In genomic region chr10:118980135-118980865, GRCh38 we compare ENCODE assay signal across 14 cellular contexts.
"Had no signal": no experiment of that assay in that cellular context is flagged by ENCODE, and none has a peak within 500 bp of the region (broad histone marks: within the 10 kb centered on the region; RNA-seq: fewer than 3 reads in every experiment).

No MANE protein-coding gene starts in this region.

- H3K4me1 Mint-ChIP-seq: activated CD4-positive, alpha-beta memory T cell treated with anti-CD3 and anti-CD28 coated beads, Interleukin-2, amount 10 ng/mL, durations not matched to agents 7 days and 5 days; activated naive CD8-positive, alpha-beta T cell treated with anti-CD3 and anti-CD28 coated beads, Interleukin-2, amount 50 U/mL, for 24 hours; stimulated activated effector memory CD8-positive, alpha-beta T cell treated with anti-CD3 and anti-CD28 coated beads, Interleukin-12 subunit alpha, Interleukin-12 subunit beta, amount 100 ng/mL, for 72 hours had no signal

- H3K4me3 ChIP-seq: gastroesophageal sphincter, upper lobe of left lung had no signal

- H3K27ac Mint-ChIP-seq: activated CD4-positive, alpha-beta memory T cell treated with anti-CD3 and anti-CD28 coated beads, Interleukin-2, amount 10 ng/mL, durations not matched to agents 7 days and 5 days; activated naive CD8-positive, alpha-beta T cell treated with anti-CD3 and anti-CD28 coated beads, Interleukin-2, amount 50 U/mL, for 24 hours; progenitor cell of endocrine pancreas; stimulated activated effector memory CD8-positive, alpha-beta T cell treated with anti-CD3 and anti-CD28 coated beads, Interleukin-12 subunit alpha, Interleukin-12 subunit beta, amount 100 ng/mL, for 72 hours had no signal

- DNase-seq: activated CD4-positive, alpha-beta memory T cell treated with anti-CD3 and anti-CD28 coated beads, Interleukin-2, amount 10 ng/mL, durations not matched to agents 7 days and 5 days; activated CD4-positive, alpha-beta T cell treated with anti-CD3 and anti-CD28 coated beads for 1 hour; activated gamma-delta T cell; activated naive CD8-positive, alpha-beta T cell treated with anti-CD3 and anti-CD28 coated beads, Interleukin-2, amount 50 U/mL, for 24 hours; activated T-cell treated with anti-CD3 and anti-CD28 coated beads, Interleukin-2, amount 50 U/mL, for 48 hours; cortex of kidney; effector memory CD4-positive, alpha-beta T cell; substantia nigra; T-helper 9 cell had no signal

- ATAC-seq: activated naive CD8-positive, alpha-beta T cell treated with anti-CD3 and anti-CD28 coated beads, Interleukin-2, amount 50 U/mL, for 24 hours; gastroesophageal sphincter; right cardiac atrium; stimulated activated effector memory CD8-positive, alpha-beta T cell treated with anti-CD3 and anti-CD28 coated beads, Interleukin-12 subunit alpha, Interleukin-12 subunit beta, amount 100 ng/mL, for 72 hours had no signal

- H3K4me3 Mint-ChIP-seq: activated CD4-positive, alpha-beta memory T cell treated with anti-CD3 and anti-CD28 coated beads, Interleukin-2, amount 10 ng/mL, durations not matched to agents 7 days and 5 days; activated naive CD8-positive, alpha-beta T cell treated with anti-CD3 and anti-CD28 coated beads, Interleukin-2, amount 50 U/mL, for 24 hours; stimulated activated effector memory CD8-positive, alpha-beta T cell treated with anti-CD3 and anti-CD28 coated beads, Interleukin-12 subunit alpha, Interleukin-12 subunit beta, amount 100 ng/mL, for 72 hours had no signal

- H3K27ac ChIP-seq: gastroesophageal sphincter, upper lobe of left lung had no signal

- H3K27me3 ChIP-seq: gastroesophageal sphincter, upper lobe of left lung had no signal

- H3K4me1 ChIP-seq: gastroesophageal sphincter, upper lobe of left lung had no signal

- H3K36me3 Mint-ChIP-seq: stimulated activated effector memory CD8-positive, alpha-beta T cell treated with anti-CD3 and anti-CD28 coated beads, Interleukin-12 subunit alpha, Interleukin-12 subunit beta, amount 100 ng/mL, for 72 hours had no signal

- H3K36me3 ChIP-seq: gastroesophageal sphincter, upper lobe of left lung had no signal
